ENCODE assay signal across 18 cellular contexts in the genomic region with DNA sequence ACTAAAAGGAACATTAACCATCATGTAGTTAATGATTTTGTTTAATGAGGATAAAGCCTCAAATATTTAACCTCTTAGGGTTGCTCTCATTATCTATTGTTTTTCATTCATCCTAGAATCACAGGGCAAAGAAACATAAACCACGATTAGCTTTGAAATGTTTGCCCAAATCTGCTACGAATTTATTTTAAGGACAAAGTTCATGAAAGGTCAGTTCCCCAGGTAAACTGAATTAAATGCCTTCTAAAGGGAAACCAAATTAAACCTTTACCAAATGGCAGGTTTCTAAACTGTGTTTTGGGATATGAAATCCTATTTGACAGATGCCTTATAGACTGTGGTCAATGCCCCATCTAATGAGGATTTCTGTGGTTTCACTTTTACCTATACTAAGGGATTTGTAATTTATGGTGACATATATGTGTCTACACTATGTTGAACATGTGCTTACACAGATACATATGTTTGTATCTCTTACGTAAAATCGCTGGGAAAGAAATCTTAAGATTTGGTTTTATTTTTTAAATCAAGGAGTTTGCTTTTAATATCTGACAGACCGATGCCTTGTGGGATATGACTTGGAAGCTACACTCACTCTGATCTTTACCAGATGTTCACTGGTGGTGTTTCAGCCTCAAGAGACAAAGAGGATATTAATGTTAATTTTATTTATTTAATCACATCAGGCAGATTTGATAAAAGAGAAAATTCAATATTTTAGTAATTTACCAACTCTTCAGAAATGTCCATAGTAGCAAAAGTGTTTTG.
DNase-seq lines count a peak whose midpoint lies in the region; ATAC-seq, FAIRE-seq and TF ChIP-seq lines count a peak whose summit lies in the region.
"Had no signal": no experiment of that assay in that cellular context is flagged by ENCODE, and none has a peak within 500 bp of the region (broad histone marks: within the 10 kb centered on the region; RNA-seq: fewer than 3 reads in every experiment).

No MANE protein-coding gene starts in this region.

- H3K9me3 ChIP-seq in right atrium auricular region (no peaks in the 10 kb centered on the region), heart left ventricle (no peaks in the 10 kb centered on the region), kidney (ENCODE audit: control insufficient read depth in 1 of 2, low read length in 2 of 2) (no peaks in the 10 kb centered on the region), uterus (no peaks in the 10 kb centered on the region)
- H3K9me3 ChIP-seq: Caco-2, SJSA1 had no signal

- peaks cover 0 to 26% of the 10 kb centered on the region in 2 donors for H3K4me1 ChIP-seq in right atrium auricular region
- H3K4me1 ChIP-seq in heart left ventricle, result peaks cover 0 to 56% (median 0%) of the 10 kb centered on the region in 12 donors
- peaks cover 6 to 37% of the 10 kb centered on the region in 2 donors for H3K4me1 ChIP-seq in kidney (ENCODE audit: control insufficient read depth in 1 of 2, insufficient read depth in 1 of 2, low read depth in 1 of 2, low read length in 2 of 2)
- H3K4me1 ChIP-seq in uterus, result peaks cover 2 to 7% of the 10 kb centered on the region in 2 donors

- DNase-seq in right atrium auricular region (ENCODE audit: low spot score) (no peak), heart left ventricle (no peak), choroid plexus epithelial cell (ENCODE audit: low read depth) (peak; percentile 37), kidney (no peak), uterus (no peak), mesenteric fat pad (ENCODE audit: low spot score) (no peak), NCI-H1417 (lab: John Stamatoyannopoulos, UW) (no peak)
- DNase-seq: activated CD4-positive, alpha-beta T cell treated with anti-CD3 and anti-CD28 coated beads for 36 hours; activated naive CD4-positive, alpha-beta T cell treated with Interleukin-2 at 50 U/mL for 16 hours; Caco-2; GDM1; H9; NCI-H146; NCI-H345; T1000 had no signal

- intact Hi-C loops in heart left ventricle (cut with DNase I), result loop anchor here in 2 of 10 donors (10.0 kb wide), 2 partner anchors 377 to 647 kb away; no protein-coding TSS in a partner anchor
- intact Hi-C loops in kidney (cut with DNase I), result no loop called here
- intact Hi-C loops in uterus (cut with DNase I; ENCODE audit: low total_unique reads), result no loop called here

- no peak for TF ChIP-seq CTCF in right atrium auricular region (IDR thresholded peaks at IDR 0.05)
- no peak for TF ChIP-seq CTCF in heart left ventricle (IDR thresholded peaks at IDR 0.05)
- TF ChIP-seq CTCF in choroid plexus epithelial cell (conservative IDR thresholded peaks at IDR 0.05; ENCODE audit: low read depth, low read length), result no peak
- no peak for TF ChIP-seq CTCF in kidney (IDR thresholded peaks at IDR 0.05; ENCODE audit: borderline replicate concordance, extremely low read depth, insufficient read depth)
- TF ChIP-seq CTCF in uterus (IDR thresholded peaks at IDR 0.05), result no peak

- no peaks in the 10 kb centered on the region for H3K36me3 ChIP-seq in right atrium auricular region
- H3K36me3 ChIP-seq in heart left ventricle, result no peaks in the 10 kb centered on the region
- H3K36me3 ChIP-seq in kidney (ENCODE audit: control insufficient read depth in 1 of 2, insufficient read depth in 2 of 2, low read length in 2 of 2), result no peaks in the 10 kb centered on the region
- no peaks in the 10 kb centered on the region for H3K36me3 ChIP-seq in uterus
- H3K36me3 ChIP-seq: SJSA1 had no signal

- TF ChIP-seq POLR2A in heart left ventricle (IDR thresholded peaks at IDR 0.05), result no peak
- no peak for TF ChIP-seq POLR2A in uterus (IDR thresholded peaks at IDR 0.05)

- H3K27me3 ChIP-seq in right atrium auricular region, result no peaks in the 10 kb centered on the region
- no peaks in the 10 kb centered on the region for H3K27me3 ChIP-seq in heart left ventricle
- H3K27me3 ChIP-seq in uterus, result no peaks in the 10 kb centered on the region
- H3K27me3 ChIP-seq: SJSA1 had no signal

- FAIRE-seq in kidney (lab: Jason Lieb, UNC), result peak; percentile 66

- H3K4me3 ChIP-seq in right atrium auricular region (no peak overlapping the region), heart left ventricle (peak overlapping the region in 2 of 12 donors; percentile 6 to 14), choroid plexus epithelial cell (ENCODE audit: low read depth, low read length) (no peak overlapping the region), kidney (ENCODE audit: low read length in 2 of 2) (peak overlapping the region; percentile 28 to 39), uterus (peak overlapping the region; percentile 6 to 10)
- H3K4me3 ChIP-seq: SJSA1 had no signal

- ATAC-seq in heart left ventricle (no peak), GM18511 (IDR thresholded peaks at IDR 0.05; ENCODE audit: unreplicated experiment) (no peak)
- ATAC-seq: activated CD4-positive, alpha-beta T cell treated with anti-CD3 and anti-CD28 coated beads for 36 hours had no signal

- H3K9ac ChIP-seq in kidney (ENCODE audit: low read length in 2 of 2), result no peak overlapping the region

- H3K27ac ChIP-seq in right atrium auricular region (peak overlapping the region; percentile 1 to 26), heart left ventricle (peak overlapping the region in 6 of 12 donors; percentile 1 to 54 (median 38)), kidney (ENCODE audit: low read depth in 2 of 2, low read length in 2 of 2) (no peak overlapping the region), uterus (peak overlapping the region in 1 of 2 donors; percentile 42)
- H3K27ac ChIP-seq: epithelial cell of prostate, SJSA1 had no signal

- WGBS in heart left ventricle, 4 donors, result 64 to 72% (median 71%) methylated on average over 5 of the region's 5 CpGs

Comparison
In these comparisons a context has a peak if more than half of its experiments do, and no peak if none do; other contexts are left out.
1. H3K27ac ChIP-seq: peak in right atrium auricular region (2 of 2); none in kidney (0 of 2).
2. H3K4me3 ChIP-seq: peak in kidney (2 of 2) and uterus (2 of 2); none in right atrium auricular region (0 of 2) and choroid plexus epithelial cell (single experiment).